20 cellular contexts compared by ENCODE assay signal in genomic region chr10:118374404-118374803, GRCh38. TPM values are rescaled to one million over a fixed set of nuclear protein-coding genes. Genes with fewer than 3 reads are reported as not detected.
DNase-seq lines count a peak whose midpoint lies in the region; ATAC-seq lines count a peak whose summit lies in the region.
"Had no signal": no experiment of that assay in that cellular context is flagged by ENCODE, and none has a peak within 500 bp of the region (broad histone marks: within the 10 kb centered on the region; RNA-seq: fewer than 3 reads in every experiment).

No MANE protein-coding gene starts in this region.

- DNase-seq in DMS53 treated with DMSO at 0.1 percent for 48 hours (lab: John Stamatoyannopoulos, UW; ENCODE audit: unreplicated experiment) (peak; percentile 10), HT1080 (ENCODE audit: low read depth) (peak; percentile 53), amniotic epithelial cell (ENCODE audit: low read depth) (peak; percentile 3), kidney tubule cell (ENCODE audit: low spot score) (peak; percentile 73), NCI-H2107 treated with DMSO at 0.1 percent for 48 hours (lab: John Stamatoyannopoulos, UW; ENCODE audit: unreplicated experiment) (no peak), NCI-H1436 treated with DMSO at 0.1 percent for 48 hours (lab: John Stamatoyannopoulos, UW) (no peak)
- DNase-seq: activated CD8-positive, alpha-beta T cell treated with anti-CD3 and anti-CD28 coated beads, Interleukin-2, amount 10 ng/mL, durations not matched to agents 7 days and 5 days; activated naive CD4-positive, alpha-beta T cell treated with Interleukin-2 at 50 U/mL for 16 hours; activated T-cell treated with anti-CD3 and anti-CD28 coated beads, Interleukin-2, amount 50 U/mL, for 1 hour; anterior cingulate cortex; CD4-positive, CD25-positive, alpha-beta regulatory T cell; DND-41; effector CD8-positive, alpha-beta T cell; NCI-H1930; posterior cingulate gyrus; RPMI8226; stimulated activated CD4-positive, alpha-beta T cell treated with anti-CD3 and anti-CD28 coated beads, Interleukin-1b, Interleukin-23, amount 100 ng/mL, for 48 hours; stimulated activated naive CD4-positive, alpha-beta T cell treated with Interleukin-2 at 50 U/mL for 16 hours had no signal

- no peak for ATAC-seq in HG02763 (IDR thresholded peaks at IDR 0.05; ENCODE audit: unreplicated experiment)
- no peak for ATAC-seq in HG03025 (IDR thresholded peaks at IDR 0.05; ENCODE audit: low FRiP score, unreplicated experiment)
- ATAC-seq: activated CD8-positive, alpha-beta T cell treated with anti-CD3 and anti-CD28 coated beads, Interleukin-2, amount 10 ng/mL, durations not matched to agents 7 days and 5 days had no signal

RNA-seq across cellular contexts. Expression of gene FAM204A, which starts 32.3 kb away (rescaled TPM):
- total RNA-seq in HT1080 (2014; rRNA removed; shearing (Covaris generic)), result 50.0 and 56.6 TPM in 2 replicates
- 48.7 and 57.8 TPM in 2 replicates for polyA plus RNA-seq in HT1080 (2015; cell fraction: cytosol; rRNA removed)
- polyA plus RNA-seq in HT1080 (2015; cell fraction: nucleus; rRNA removed), result 27.5 and 27.6 TPM in 2 replicates

Comparison
In these comparisons a context has a peak if more than half of its experiments do, and no peak if none do; other contexts are left out.
1. DNase-seq: peak in DMS53 treated with DMSO at 0.1 percent for 48 hours (single experiment), HT1080 (single experiment), amniotic epithelial cell (single experiment) and kidney tubule cell (single experiment); none in NCI-H2107 treated with DMSO at 0.1 percent for 48 hours (single experiment) and NCI-H1436 treated with DMSO at 0.1 percent for 48 hours (single experiment).